In the genomic region with DNA sequence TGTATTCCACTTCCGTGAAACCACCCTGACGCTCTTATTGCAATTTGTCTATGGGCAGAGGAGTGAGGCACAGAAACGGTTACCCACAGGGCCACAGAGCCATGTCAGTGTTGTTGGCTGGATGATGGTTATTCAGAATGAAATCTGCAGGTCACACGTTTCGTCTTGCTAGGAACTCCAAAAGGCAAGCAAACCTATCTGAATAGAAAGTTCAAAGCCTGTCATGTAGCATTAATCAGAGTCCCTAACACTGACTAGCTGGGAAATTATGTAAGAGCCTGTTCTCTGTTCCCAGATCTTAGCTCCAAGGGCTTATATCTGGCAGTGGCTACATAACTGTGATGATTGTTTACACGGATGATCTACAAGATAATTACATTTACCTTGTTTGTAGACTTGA, we compare ENCODE assay signal across 23 cellular contexts. TPM values are rescaled to one million over a fixed set of nuclear protein-coding genes. Genes with fewer than 3 reads are reported as not detected.
DNase-seq lines count a peak whose midpoint lies in the region; ATAC-seq, FAIRE-seq and TF ChIP-seq lines count a peak whose summit lies in the region.
"Had no signal": no experiment of that assay in that cellular context is flagged by ENCODE, and none has a peak within 500 bp of the region (broad histone marks: within the 10 kb centered on the region; RNA-seq: fewer than 3 reads in every experiment).

No MANE protein-coding gene starts in this region.

- H3K4me3 Mint-ChIP-seq in nephron progenitor cell: peak overlapping the region; percentile 78
- H3K4me3 Mint-ChIP-seq: activated CD4-positive, alpha-beta memory T cell treated with anti-CD3 and anti-CD28 coated beads, Interleukin-2, amount 10 ng/mL, durations not matched to agents 7 days and 5 days; activated naive CD4-positive, alpha-beta T cell treated with anti-CD3 and anti-CD28 coated beads for 36 hours; memory B cell; naive thymus-derived CD4-positive, alpha-beta T cell had no signal

- H3K36me3 Mint-ChIP-seq in nephron progenitor cell (ENCODE audit: low read depth): no peaks in the 10 kb centered on the region
- H3K36me3 Mint-ChIP-seq: memory B cell; naive thymus-derived CD4-positive, alpha-beta T cell had no signal

- H3K36me3 ChIP-seq in A673 (ENCODE audit: insufficient read depth, low read length, poor library complexity, severe bottlenecking) (no peaks in the 10 kb centered on the region), HUES6 (ENCODE audit: control insufficient read depth, insufficient read depth, low read length) (no peaks in the 10 kb centered on the region), aorta (ENCODE audit: control insufficient read depth in 1 of 2, insufficient read depth in 2 of 2, low read length in 1 of 2) (no peaks in the 10 kb centered on the region)
- H3K36me3 ChIP-seq: spleen, vagina had no signal

- H3K4me1 Mint-ChIP-seq in nephron progenitor cell: peaks cover 10% of the 10 kb centered on the region
- H3K4me1 Mint-ChIP-seq: activated CD4-positive, alpha-beta memory T cell treated with anti-CD3 and anti-CD28 coated beads, Interleukin-2, amount 10 ng/mL, durations not matched to agents 7 days and 5 days; memory B cell had no signal

- ATAC-seq in aorta (ENCODE audit: low FRiP score): no peak
- ATAC-seq in GM19324 (IDR thresholded peaks at IDR 0.05; ENCODE audit: low FRiP score, unreplicated experiment): no peak
- ATAC-seq: A549; naive thymus-derived CD4-positive, alpha-beta T cell had no signal

- TSS peak; percentile 26 for BruUV-seq in A673 (replicated peaks; lab: Mats Ljungman, UMichigan)

- H3K27ac ChIP-seq in A673 (ENCODE audit: low read depth, low read length, poor library complexity, severe bottlenecking) (no peak overlapping the region), HUES6 (ENCODE audit: low read depth, low read length) (no peak overlapping the region), aorta (ENCODE audit: low read depth in 1 of 2, low read length in 2 of 2) (no peak overlapping the region)
- H3K27ac ChIP-seq: A549, coronary artery, spleen, vagina had no signal

- no peaks in the 10 kb centered on the region for H3K4me1 ChIP-seq in A673 (ENCODE audit: insufficient read depth, low read length, poor library complexity, severe bottlenecking)
- H3K4me1 ChIP-seq in HUES6 (ENCODE audit: control insufficient read depth, insufficient read depth, low read length): peaks cover 3% of the 10 kb centered on the region; the same call in 1 of the 2 replicates
- no peaks in the 10 kb centered on the region for H3K4me1 ChIP-seq in aorta (ENCODE audit: control insufficient read depth in 1 of 2, insufficient read depth in 2 of 2, low read length in 2 of 2)
- H3K4me1 ChIP-seq: A549, vagina had no signal

- DNase-seq in A673 (ENCODE audit: low spot score) (no peak), cerebellar cortex (ENCODE audit: low spot score) (peak; percentile 85), nephron progenitor cell (no peak), aorta (no peak), D341Med (ENCODE audit: low spot score) (no peak), D721Med (ENCODE audit: insufficient read length, low spot score) (no peak)
- DNase-seq: activated CD4-positive, alpha-beta memory T cell treated with anti-CD3 and anti-CD28 coated beads, Interleukin-2, amount 10 ng/mL, durations not matched to agents 7 days and 5 days; activated naive CD4-positive, alpha-beta T cell treated with anti-CD3 and anti-CD28 coated beads for 36 hours; MM.1S; naive thymus-derived CD4-positive, alpha-beta T cell; NCI-H187 treated with DMSO at 0.1 percent for 48 hours; NCI-H446; spleen; stimulated activated CD8-positive, alpha-beta memory T cell treated with anti-CD3 and anti-CD28 coated beads, Interleukin-4, amount 100 ng/mL, for 48 hours had no signal

- no peak for FAIRE-seq in D721Med (lab: Jason Lieb, UNC)
- FAIRE-seq: A549 had no signal

- H3K27me3 ChIP-seq in A673 (replicated peaks; ENCODE audit: insufficient read depth, low read depth, low read length, poor library complexity) (no peaks in the 10 kb centered on the region), HUES6 (ENCODE audit: control insufficient read depth, insufficient read depth, low read length) (peaks cover 61% of the 10 kb centered on the region), aorta (ENCODE audit: control insufficient read depth in 1 of 2, insufficient read depth in 2 of 2, low read length in 1 of 2) (peaks cover 0 to 1% of the 10 kb centered on the region in 2 donors)

- WGBS in aorta, 2 donors: 5 to 9% methylated on average over 6 of the region's 6 CpGs

- POLR2A ChIA-PET in A673 (lab: Charles Lee; ENCODE audit: low non-redundant PET): no interaction called here

- H3K9ac ChIP-seq in HUES6 (ENCODE audit: low read length): no peak overlapping the region

- H3K27ac Mint-ChIP-seq in nephron progenitor cell: no peak overlapping the region
- H3K27ac Mint-ChIP-seq: activated CD4-positive, alpha-beta memory T cell treated with anti-CD3 and anti-CD28 coated beads, Interleukin-2, amount 10 ng/mL, durations not matched to agents 7 days and 5 days; activated naive CD4-positive, alpha-beta T cell treated with anti-CD3 and anti-CD28 coated beads for 36 hours; memory B cell; naive thymus-derived CD4-positive, alpha-beta T cell had no signal

- H3K27me3 Mint-ChIP-seq in nephron progenitor cell (ENCODE audit: low read depth, poor library complexity): peaks cover 77% of the 10 kb centered on the region

- H3K9me3 ChIP-seq in A673 (ENCODE audit: low read depth, low read length, poor library complexity, severe bottlenecking): no peaks in the 10 kb centered on the region
- peaks cover 2% of the 10 kb centered on the region; the same call in 1 of the 2 replicates for H3K9me3 ChIP-seq in HUES6 (ENCODE audit: control insufficient read depth, insufficient read depth, low read depth, low read length)
- H3K9me3 ChIP-seq in aorta (ENCODE audit: control insufficient read depth, low read length): no peaks in the 10 kb centered on the region
- H3K9me3 ChIP-seq: A549, spleen, vagina had no signal

- CTCF ChIA-PET in A673 (lab: Charles Lee): no interaction called here

- H3K4me3 ChIP-seq in A673 (ENCODE audit: low read depth, low read length, poor library complexity, severe bottlenecking): peak overlapping the region; percentile 60
- peak overlapping the region; percentile 87 for H3K4me3 ChIP-seq in HUES6 (ENCODE audit: low read depth, low read length)
- no peak overlapping the region for H3K4me3 ChIP-seq in aorta (ENCODE audit: low read length in 2 of 2)
- H3K4me3 ChIP-seq: A549, coronary artery, spleen, vagina had no signal

- TF ChIP-seq CTCF in A673 (conservative IDR thresholded peaks at IDR 0.05; ENCODE audit: low read depth, low read length): no peak
- no peak for TF ChIP-seq CTCF in nephron progenitor cell (IDR thresholded peaks at IDR 0.05)
- no peak for TF ChIP-seq CTCF in D721Med (IDR thresholded peaks at IDR 0.05; ENCODE audit: insufficient read depth, missing control alignments)

- intact Hi-C loops in A673 (cut with micrococcal nuclease; ENCODE audit: unreplicated experiment) (loop anchor here (5.0 kb wide), 1 partner anchor 63 kb away; no protein-coding TSS in a partner anchor), aorta (cut with DNase I) (no loop called here)

- peaks cover 4% of the 10 kb centered on the region for H3K9me3 Mint-ChIP-seq in nephron progenitor cell
- H3K9me3 Mint-ChIP-seq: activated CD4-positive, alpha-beta memory T cell treated with anti-CD3 and anti-CD28 coated beads, Interleukin-2, amount 10 ng/mL, durations not matched to agents 7 days and 5 days; activated naive CD4-positive, alpha-beta T cell treated with anti-CD3 and anti-CD28 coated beads for 36 hours; memory B cell had no signal

RNA-seq across cellular contexts. Expression of a gene that starts 1.3 kb away (rescaled TPM):
- 14.7 and 17.6 TPM in 2 replicates for total RNA-seq in A673 (2021)
- total RNA-seq in aorta: not detected
- not detected for polyA plus RNA-seq in aorta
- total RNA-seq: activated CD4-positive, alpha-beta memory T cell treated with anti-CD3 and anti-CD28 coated beads, Interleukin-2, amount 10 ng/mL, durations not matched to agents 7 days and 5 days; activated naive CD4-positive, alpha-beta T cell treated with anti-CD3 and anti-CD28 coated beads for 36 hours; kidney epithelial cell; naive thymus-derived CD4-positive, alpha-beta T cell; pulmonary artery endothelial cell; spleen; T-helper 1 cell treated with Interleukin-12 subunit alpha and Interleukin-12 subunit beta and Interleukin-4 antibody, amounts not matched to agents 30 ng/mL and 1 ng/mL, for 36 hours; vagina had no signal
- polyA plus RNA-seq: A549; naive thymus-derived CD4-positive, alpha-beta T cell; spleen had no signal

Comparison
In these comparisons a context has a peak if more than half of its experiments do, and no peak if none do; other contexts are left out.
1. H3K4me3 ChIP-seq: peak in A673 (single experiment) and HUES6 (single experiment); none in aorta (0 of 2).
2. RNA of a gene that starts 1.3 kb away (total RNA-seq): 14.7 to 17.6 TPM in A673; not detected in aorta; every median in the first group is over 10 times any median in the second.